In the genomic region with DNA sequence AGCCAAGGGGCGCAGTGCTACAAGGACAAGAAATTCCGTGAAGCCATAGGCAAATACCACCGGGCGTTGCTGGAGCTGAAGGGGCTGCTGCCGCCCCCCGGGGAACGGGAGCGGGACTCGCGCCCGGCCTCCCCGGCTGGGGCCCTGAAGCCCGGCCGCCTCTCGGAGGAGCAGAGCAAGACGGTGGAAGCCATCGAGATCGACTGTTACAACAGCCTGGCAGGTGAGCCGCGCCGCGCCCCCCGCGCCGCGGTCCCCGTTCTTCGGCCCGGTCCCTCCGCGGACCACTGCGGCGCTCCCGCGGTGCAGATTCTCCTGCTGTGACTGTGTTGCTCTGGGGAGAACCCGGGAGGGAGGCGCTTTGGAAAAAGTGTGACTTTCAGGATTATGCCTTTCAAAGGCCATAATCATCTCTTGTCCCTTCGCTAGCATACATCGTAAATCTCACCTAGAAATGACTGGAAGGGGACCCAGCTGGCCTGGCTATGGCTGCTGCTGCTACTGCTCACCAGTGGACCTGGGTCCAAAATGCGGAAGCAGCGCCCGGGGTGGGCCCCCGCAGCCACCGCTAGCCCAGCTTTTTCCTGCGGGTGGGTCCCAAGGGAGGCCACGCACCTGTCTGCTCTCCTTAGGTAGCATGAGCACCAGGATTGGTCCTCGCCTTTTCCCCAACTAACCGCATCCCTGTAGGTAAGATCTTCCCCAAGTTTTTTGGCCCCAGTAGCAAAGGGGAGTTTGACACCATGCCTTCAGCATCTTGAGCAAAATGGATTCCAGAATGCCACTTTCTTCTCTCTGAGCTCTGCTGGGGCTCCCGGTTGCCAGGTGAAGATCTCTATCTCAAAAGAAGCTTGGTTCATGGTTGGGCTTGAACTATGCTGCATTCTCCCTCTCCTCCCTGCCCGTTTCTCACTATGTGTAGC, we compare ENCODE assay signal across 8 cellular contexts. TPM values are rescaled to one million over a fixed set of nuclear protein-coding genes. Genes with fewer than 3 reads are reported as not detected.
A peak's percentile ranks its signal among the peaks of the same experiment; 100 is the strongest.
DNase-seq lines count a peak whose midpoint lies in the region; ATAC-seq and TF ChIP-seq lines count a peak whose summit lies in the region.

No MANE protein-coding gene starts in this region.

- peaks cover 22 to 63% (median 50%) of the 10 kb centered on the region in 4 donors for H3K4me1 Mint-ChIP-seq in CD4-positive, CD25-positive, alpha-beta regulatory T cell
- peaks cover 66% of the 10 kb centered on the region for H3K4me1 Mint-ChIP-seq in activated naive CD4-positive, alpha-beta T cell treated with anti-CD3 and anti-CD28 coated beads, Interleukin-2, amount 10 ng/mL, durations not matched to agents 7 days and 5 days

- peak overlapping the region; percentile 92 to 96 (median 94) for H3K27ac Mint-ChIP-seq in CD4-positive, CD25-positive, alpha-beta regulatory T cell
- H3K27ac Mint-ChIP-seq in activated naive CD4-positive, alpha-beta T cell treated with anti-CD3 and anti-CD28 coated beads, Interleukin-2, amount 10 ng/mL, durations not matched to agents 7 days and 5 days: peak overlapping the region; percentile 94

- H3K4me3 ChIP-seq in CD4-positive, CD25-positive, alpha-beta regulatory T cell (ENCODE audit: low read depth, low read length): peak overlapping the region; percentile 90
- peak overlapping the region; percentile 80 for H3K4me3 ChIP-seq in left ventricle myocardium inferior
- peak overlapping the region; percentile 68 for H3K4me3 ChIP-seq in rectal smooth muscle tissue (ENCODE audit: low read length)

- no peaks in the 10 kb centered on the region for H3K27me3 ChIP-seq in CD4-positive, CD25-positive, alpha-beta regulatory T cell (ENCODE audit: control insufficient read depth, insufficient read depth, low read length)
- H3K27me3 ChIP-seq in left ventricle myocardium inferior (ENCODE audit: low read depth) (peaks cover 51% of the 10 kb centered on the region), rectal smooth muscle tissue (ENCODE audit: control insufficient read depth, insufficient read depth, low read length) (no peaks in the 10 kb centered on the region)

- peak overlapping the region; percentile 60 for H3K27ac ChIP-seq in CD4-positive, CD25-positive, alpha-beta regulatory T cell (ENCODE audit: insufficient read depth, low read length, poor library complexity, severe bottlenecking)
- H3K27ac ChIP-seq in left ventricle myocardium inferior (replicated peaks): peak overlapping the region; percentile 38
- H3K27ac ChIP-seq in rectal smooth muscle tissue (ENCODE audit: low read depth, low read length): no peak overlapping the region

- peaks cover 13% of the 10 kb centered on the region for H3K27me3 Mint-ChIP-seq in CD4-positive, CD25-positive, alpha-beta regulatory T cell
- no peaks in the 10 kb centered on the region for H3K27me3 Mint-ChIP-seq in activated naive CD4-positive, alpha-beta T cell treated with anti-CD3 and anti-CD28 coated beads, Interleukin-2, amount 10 ng/mL, durations not matched to agents 7 days and 5 days

- H3K4me3 Mint-ChIP-seq in CD4-positive, CD25-positive, alpha-beta regulatory T cell: peak overlapping the region; percentile 91 to 98 (median 96)
- H3K4me3 Mint-ChIP-seq in activated naive CD4-positive, alpha-beta T cell treated with anti-CD3 and anti-CD28 coated beads, Interleukin-2, amount 10 ng/mL, durations not matched to agents 7 days and 5 days: peak overlapping the region; percentile 87

- CTCF ChIA-PET in activated naive CD4-positive, alpha-beta T cell treated with anti-CD3 and anti-CD28 coated beads, Interleukin-2, amount 10 ng/mL, durations not matched to agents 7 days and 5 days (lab: Charles Lee): interaction anchor here (0.7 to 1.5 kb wide), 4 partner anchors 9 to 71 kb away, joined by 3 to 7 read pairs (median 6); no protein-coding TSS in a partner anchor

- H3K9ac ChIP-seq in rectal smooth muscle tissue (ENCODE audit: low read length): peak overlapping the region; percentile 27

- no peaks in the 10 kb centered on the region for H3K9me3 ChIP-seq in CD4-positive, CD25-positive, alpha-beta regulatory T cell (ENCODE audit: control insufficient read depth in 2 of 2, low read length in 2 of 2)
- no peaks in the 10 kb centered on the region for H3K9me3 ChIP-seq in left ventricle myocardium inferior (replicated peaks)

- intact Hi-C loops in left ventricle myocardium inferior (cut with micrococcal nuclease): no loop called here

- H3K36me3 Mint-ChIP-seq in CD4-positive, CD25-positive, alpha-beta regulatory T cell: peaks cover 3% of the 10 kb centered on the region
- H3K36me3 Mint-ChIP-seq in activated naive CD4-positive, alpha-beta T cell treated with anti-CD3 and anti-CD28 coated beads, Interleukin-2, amount 10 ng/mL, durations not matched to agents 7 days and 5 days: peaks cover 24% of the 10 kb centered on the region

- H3K36me3 ChIP-seq in CD4-positive, CD25-positive, alpha-beta regulatory T cell (ENCODE audit: control insufficient read depth, insufficient read depth, low read length): no peaks in the 10 kb centered on the region
- H3K36me3 ChIP-seq in left ventricle myocardium inferior (no peaks in the 10 kb centered on the region), rectal smooth muscle tissue (ENCODE audit: control insufficient read depth, insufficient read depth, low read length) (no peaks in the 10 kb centered on the region)

- no peak for TF ChIP-seq CTCF in left ventricle myocardium inferior (IDR thresholded peaks at IDR 0.05; ENCODE audit: borderline replicate concordance)

- peak; percentile 22 to 30 for ATAC-seq in CD4-positive, CD25-positive, alpha-beta regulatory T cell (ENCODE audit: low read depth in 2 of 2)
- peak; percentile 34 for ATAC-seq in GM19455 (IDR thresholded peaks at IDR 0.05; ENCODE audit: unreplicated experiment)

- DNase-seq in CD4-positive, CD25-positive, alpha-beta regulatory T cell: peak in 2 of 3 donors; percentile 41 to 48
- peak; percentile 41 for DNase-seq in NCI-H2107 treated with DMSO at 0.1 percent for 48 hours (lab: John Stamatoyannopoulos, UW; ENCODE audit: unreplicated experiment)
- peak; percentile 55 for DNase-seq in activated naive CD4-positive, alpha-beta T cell treated with anti-CD3 and anti-CD28 coated beads, Interleukin-2, amount 10 ng/mL, durations not matched to agents 7 days and 5 days
- no peak for DNase-seq in left ventricle myocardium inferior
- DNase-seq in SKM-1 (lab: John Stamatoyannopoulos, UW; ENCODE audit: unreplicated experiment): no peak
- no peak for DNase-seq in midbrain (lab: John Stamatoyannopoulos, UW)

- H3K9me3 Mint-ChIP-seq in CD4-positive, CD25-positive, alpha-beta regulatory T cell: peaks cover 0 to 1% (median 0%) of the 10 kb centered on the region in 7 donors
- no peaks in the 10 kb centered on the region for H3K9me3 Mint-ChIP-seq in activated naive CD4-positive, alpha-beta T cell treated with anti-CD3 and anti-CD28 coated beads, Interleukin-2, amount 10 ng/mL, durations not matched to agents 7 days and 5 days

- peaks cover 55% of the 10 kb centered on the region for H3K4me1 ChIP-seq in CD4-positive, CD25-positive, alpha-beta regulatory T cell (ENCODE audit: control insufficient read depth, insufficient read depth, low read length, poor library complexity, severe bottlenecking)
- H3K4me1 ChIP-seq in left ventricle myocardium inferior (peaks cover 21% of the 10 kb centered on the region), rectal smooth muscle tissue (ENCODE audit: control insufficient read depth, insufficient read depth, low read length) (no peaks in the 10 kb centered on the region)

RNA-seq across cellular contexts. Expression of gene TTC9, which starts 0.9 kb away (rescaled TPM):
- total RNA-seq in CD4-positive, CD25-positive, alpha-beta regulatory T cell: 7.8 TPM
- polyA plus RNA-seq in CD4-positive, CD25-positive, alpha-beta regulatory T cell: 1 to 10 TPM; 4.7 to 7.5 (median 5.6) TPM
- 1.9 TPM for total RNA-seq in left ventricle myocardium inferior

RNA-seq across cellular contexts. Expression of gene MED6, which starts 42.1 kb away (rescaled TPM):
- total RNA-seq in CD4-positive, CD25-positive, alpha-beta regulatory T cell: 82.8 TPM
- polyA plus RNA-seq in CD4-positive, CD25-positive, alpha-beta regulatory T cell: 10 to 100 TPM; 38.7 to 63.7 (median 42.5) TPM
- total RNA-seq in left ventricle myocardium inferior: 19.4 TPM

Comparison
In these comparisons a context has a peak if more than half of its experiments do, and no peak if none do; other contexts are left out.
1. DNase-seq: peak in CD4-positive, CD25-positive, alpha-beta regulatory T cell (2 of 3), NCI-H2107 treated with DMSO at 0.1 percent for 48 hours (single experiment) and activated naive CD4-positive, alpha-beta T cell treated with anti-CD3 and anti-CD28 coated beads, Interleukin-2, amount 10 ng/mL, durations not matched to agents 7 days and 5 days (single experiment); none in left ventricle myocardium inferior (single experiment), SKM-1 (single experiment) and midbrain (single experiment).
2. Peak in every context shown above with its lines, with median percentiles within 50 percentile points of each other: H3K4me3 ChIP-seq.